Comparison of ENCODE assay signal across 7 cellular contexts in genomic region chr2:111420835-111421234, GRCh38.
DNase-seq lines count a peak whose midpoint lies in the region; ATAC-seq and TF ChIP-seq lines count a peak whose summit lies in the region.
"Not testable (repeated sequence)": the region's sequence is repeated elsewhere in the genome, so short reads cannot be mapped to it uniquely, and the experiment has no call there.

No MANE protein-coding gene starts in this region.

- not testable (repeated sequence) for BruUV-seq in Panc1 (replicated peaks; lab: Mats Ljungman, UMichigan)

- not testable (repeated sequence) for DNase-seq in CD8-positive, alpha-beta T cell; Panc1 (ENCODE audit: low read depth, low spot score); activated CD4-positive, alpha-beta memory T cell treated with anti-CD3 and anti-CD28 coated beads for 36 hours; activated naive CD8-positive, alpha-beta T cell treated with anti-CD3 and anti-CD28 coated beads, Interleukin-2, amount 50 U/mL, for 24 hours; nephron progenitor cell
- peak; percentile 1 for DNase-seq in Right ventricle myocardium inferior (ENCODE audit: missing footprints)

- not testable (repeated sequence) for H3K36me3 Mint-ChIP-seq in CD8-positive, alpha-beta T cell; activated CD4-positive, alpha-beta memory T cell treated with anti-CD3 and anti-CD28 coated beads for 36 hours; activated naive CD4-positive, alpha-beta T cell treated with anti-CD3 and anti-CD28 coated beads, Interleukin-2, amount 50 U/mL, for 24 hours; activated naive CD8-positive, alpha-beta T cell treated with anti-CD3 and anti-CD28 coated beads, Interleukin-2, amount 50 U/mL, for 24 hours (ENCODE audit: low read depth); nephron progenitor cell (ENCODE audit: low read depth)

- CTCF ChIA-PET in CD8-positive, alpha-beta T cell (lab: Charles Lee); Panc1 (lab: Charles Lee); activated CD4-positive, alpha-beta memory T cell treated with anti-CD3 and anti-CD28 coated beads for 36 hours (lab: Charles Lee): not testable (repeated sequence)

- H3K4me3 Mint-ChIP-seq in CD8-positive, alpha-beta T cell = peak overlapping the region; percentile 15
- H3K4me3 Mint-ChIP-seq in activated CD4-positive, alpha-beta memory T cell treated with anti-CD3 and anti-CD28 coated beads for 36 hours = peak overlapping the region; percentile 27
- H3K4me3 Mint-ChIP-seq in activated naive CD4-positive, alpha-beta T cell treated with anti-CD3 and anti-CD28 coated beads, Interleukin-2, amount 50 U/mL, for 24 hours = peak overlapping the region; percentile 11
- peak overlapping the region; percentile 11 for H3K4me3 Mint-ChIP-seq in activated naive CD8-positive, alpha-beta T cell treated with anti-CD3 and anti-CD28 coated beads, Interleukin-2, amount 50 U/mL, for 24 hours
- H3K4me3 Mint-ChIP-seq in nephron progenitor cell = not testable (repeated sequence)

- in situ Hi-C loops in Panc1 (cut with HindIII; ENCODE audit: low pct_unique_long_range_greater_than_20kb, low sequenced_read_pairs) = not testable (repeated sequence)

- POLR2A ChIA-PET in CD8-positive, alpha-beta T cell (lab: Charles Lee); Panc1 (lab: Charles Lee); activated CD4-positive, alpha-beta memory T cell treated with anti-CD3 and anti-CD28 coated beads for 36 hours (lab: Charles Lee): not testable (repeated sequence)

- H3K27ac Mint-ChIP-seq in CD8-positive, alpha-beta T cell = peak overlapping the region; percentile 32
- H3K27ac Mint-ChIP-seq in activated CD4-positive, alpha-beta memory T cell treated with anti-CD3 and anti-CD28 coated beads for 36 hours = peak overlapping the region; percentile 47
- not testable (repeated sequence) for H3K27ac Mint-ChIP-seq in activated naive CD4-positive, alpha-beta T cell treated with anti-CD3 and anti-CD28 coated beads, Interleukin-2, amount 50 U/mL, for 24 hours; activated naive CD8-positive, alpha-beta T cell treated with anti-CD3 and anti-CD28 coated beads, Interleukin-2, amount 50 U/mL, for 24 hours
- peak overlapping the region; percentile 45 for H3K27ac Mint-ChIP-seq in nephron progenitor cell

- H3K9me3 Mint-ChIP-seq in CD8-positive, alpha-beta T cell; activated CD4-positive, alpha-beta memory T cell treated with anti-CD3 and anti-CD28 coated beads for 36 hours; activated naive CD4-positive, alpha-beta T cell treated with anti-CD3 and anti-CD28 coated beads, Interleukin-2, amount 50 U/mL, for 24 hours; activated naive CD8-positive, alpha-beta T cell treated with anti-CD3 and anti-CD28 coated beads, Interleukin-2, amount 50 U/mL, for 24 hours; nephron progenitor cell: not testable (repeated sequence)

- H3K36me3 ChIP-seq in CD8-positive, alpha-beta T cell (ENCODE audit: insufficient read depth, low read length); Panc1 (ENCODE audit: control insufficient read depth, insufficient read depth, low read length): not testable (repeated sequence)

- H3K27ac ChIP-seq in CD8-positive, alpha-beta T cell (ENCODE audit: low read depth, low read length); Panc1 (ENCODE audit: low read length): not testable (repeated sequence)

- peaks cover 11% of the 10 kb centered on the region for H3K4me1 Mint-ChIP-seq in CD8-positive, alpha-beta T cell (ENCODE audit: low read depth)
- peaks cover 14% of the 10 kb centered on the region for H3K4me1 Mint-ChIP-seq in activated CD4-positive, alpha-beta memory T cell treated with anti-CD3 and anti-CD28 coated beads for 36 hours (ENCODE audit: low read depth)
- peaks cover 22% of the 10 kb centered on the region for H3K4me1 Mint-ChIP-seq in activated naive CD4-positive, alpha-beta T cell treated with anti-CD3 and anti-CD28 coated beads, Interleukin-2, amount 50 U/mL, for 24 hours
- H3K4me1 Mint-ChIP-seq in activated naive CD8-positive, alpha-beta T cell treated with anti-CD3 and anti-CD28 coated beads, Interleukin-2, amount 50 U/mL, for 24 hours = peaks cover 30% of the 10 kb centered on the region
- H3K4me1 Mint-ChIP-seq in nephron progenitor cell = peaks cover 45% of the 10 kb centered on the region

- not testable (repeated sequence) for H3K9me3 ChIP-seq in CD8-positive, alpha-beta T cell (ENCODE audit: low read length); Panc1 (ENCODE audit: control insufficient read depth, insufficient read depth, low read depth, low read length)

- not testable (repeated sequence) for TF ChIP-seq CTCF in CD8-positive, alpha-beta T cell (IDR thresholded peaks at IDR 0.05); Panc1 (IDR thresholded peaks at IDR 0.05); nephron progenitor cell (IDR thresholded peaks at IDR 0.05)

- H3K27me3 ChIP-seq in CD8-positive, alpha-beta T cell (ENCODE audit: insufficient read depth, low read length); Panc1 (ENCODE audit: control insufficient read depth, insufficient read depth, low read length): not testable (repeated sequence)

- not testable (repeated sequence) for ATAC-seq in CD8-positive, alpha-beta T cell; activated naive CD8-positive, alpha-beta T cell treated with anti-CD3 and anti-CD28 coated beads, Interleukin-2, amount 50 U/mL, for 24 hours; Right ventricle myocardium inferior
- ATAC-seq in Panc1 = peak; percentile 14; the same call in 1 of the 2 replicates

- H3K4me1 ChIP-seq in CD8-positive, alpha-beta T cell (ENCODE audit: insufficient read depth, low read length); Panc1 (ENCODE audit: control insufficient read depth, insufficient read depth, low read length): not testable (repeated sequence)

- H3K4me3 ChIP-seq in CD8-positive, alpha-beta T cell (ENCODE audit: low read depth, low read length); Panc1 (ENCODE audit: low read depth in 2 of 2, low read length in 2 of 2): not testable (repeated sequence)

- H3K27me3 Mint-ChIP-seq in CD8-positive, alpha-beta T cell (ENCODE audit: low read depth); activated CD4-positive, alpha-beta memory T cell treated with anti-CD3 and anti-CD28 coated beads for 36 hours; activated naive CD4-positive, alpha-beta T cell treated with anti-CD3 and anti-CD28 coated beads, Interleukin-2, amount 50 U/mL, for 24 hours; activated naive CD8-positive, alpha-beta T cell treated with anti-CD3 and anti-CD28 coated beads, Interleukin-2, amount 50 U/mL, for 24 hours; nephron progenitor cell (ENCODE audit: low read depth, poor library complexity): not testable (repeated sequence)

- intact Hi-C loops in CD8-positive, alpha-beta T cell (cut with DNase I, micrococcal nuclease); Panc1 (cut with micrococcal nuclease; ENCODE audit: unreplicated experiment); activated CD4-positive, alpha-beta memory T cell treated with anti-CD3 and anti-CD28 coated beads for 36 hours (cut with micrococcal nuclease); Right ventricle myocardium inferior (cut with DNase I): not testable (repeated sequence)
